ENCODE assay signal across 1 cellular context in the genomic region with DNA sequence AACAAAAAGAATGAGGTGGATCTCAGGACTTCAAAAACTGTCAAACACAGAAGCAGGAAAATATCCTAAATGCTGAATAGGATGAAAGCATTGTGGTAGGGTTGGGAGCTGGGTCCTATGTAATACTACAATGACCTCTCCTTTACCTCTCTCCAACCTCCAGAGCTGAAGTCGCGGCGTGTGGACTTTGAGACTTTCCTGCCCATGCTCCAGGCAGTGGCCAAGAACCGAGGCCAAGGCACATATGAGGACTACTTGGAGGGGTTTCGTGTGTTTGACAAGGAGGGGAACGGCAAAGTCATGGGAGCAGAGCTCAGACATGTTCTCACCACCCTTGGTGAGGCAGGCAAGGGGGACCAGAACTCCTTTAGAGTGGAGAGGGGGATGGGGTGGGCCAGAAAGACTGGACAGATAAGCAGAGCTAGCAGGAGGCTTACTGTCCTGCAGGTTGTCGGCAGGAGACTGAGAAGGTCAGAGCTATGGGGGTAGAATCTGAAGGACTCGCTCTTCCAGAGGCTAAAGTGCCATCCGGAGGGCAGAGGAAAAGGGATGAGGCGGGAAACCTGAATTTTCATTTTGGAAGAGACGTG.
TF ChIP-seq lines count a peak whose summit lies in the region.

No MANE protein-coding gene starts in this region.

TF ChIP-seq in GM23338, 12 proteins besides CTCF, POLR2A, EP300 and RAD21:
- TF ChIP-seq, protein P1, sequence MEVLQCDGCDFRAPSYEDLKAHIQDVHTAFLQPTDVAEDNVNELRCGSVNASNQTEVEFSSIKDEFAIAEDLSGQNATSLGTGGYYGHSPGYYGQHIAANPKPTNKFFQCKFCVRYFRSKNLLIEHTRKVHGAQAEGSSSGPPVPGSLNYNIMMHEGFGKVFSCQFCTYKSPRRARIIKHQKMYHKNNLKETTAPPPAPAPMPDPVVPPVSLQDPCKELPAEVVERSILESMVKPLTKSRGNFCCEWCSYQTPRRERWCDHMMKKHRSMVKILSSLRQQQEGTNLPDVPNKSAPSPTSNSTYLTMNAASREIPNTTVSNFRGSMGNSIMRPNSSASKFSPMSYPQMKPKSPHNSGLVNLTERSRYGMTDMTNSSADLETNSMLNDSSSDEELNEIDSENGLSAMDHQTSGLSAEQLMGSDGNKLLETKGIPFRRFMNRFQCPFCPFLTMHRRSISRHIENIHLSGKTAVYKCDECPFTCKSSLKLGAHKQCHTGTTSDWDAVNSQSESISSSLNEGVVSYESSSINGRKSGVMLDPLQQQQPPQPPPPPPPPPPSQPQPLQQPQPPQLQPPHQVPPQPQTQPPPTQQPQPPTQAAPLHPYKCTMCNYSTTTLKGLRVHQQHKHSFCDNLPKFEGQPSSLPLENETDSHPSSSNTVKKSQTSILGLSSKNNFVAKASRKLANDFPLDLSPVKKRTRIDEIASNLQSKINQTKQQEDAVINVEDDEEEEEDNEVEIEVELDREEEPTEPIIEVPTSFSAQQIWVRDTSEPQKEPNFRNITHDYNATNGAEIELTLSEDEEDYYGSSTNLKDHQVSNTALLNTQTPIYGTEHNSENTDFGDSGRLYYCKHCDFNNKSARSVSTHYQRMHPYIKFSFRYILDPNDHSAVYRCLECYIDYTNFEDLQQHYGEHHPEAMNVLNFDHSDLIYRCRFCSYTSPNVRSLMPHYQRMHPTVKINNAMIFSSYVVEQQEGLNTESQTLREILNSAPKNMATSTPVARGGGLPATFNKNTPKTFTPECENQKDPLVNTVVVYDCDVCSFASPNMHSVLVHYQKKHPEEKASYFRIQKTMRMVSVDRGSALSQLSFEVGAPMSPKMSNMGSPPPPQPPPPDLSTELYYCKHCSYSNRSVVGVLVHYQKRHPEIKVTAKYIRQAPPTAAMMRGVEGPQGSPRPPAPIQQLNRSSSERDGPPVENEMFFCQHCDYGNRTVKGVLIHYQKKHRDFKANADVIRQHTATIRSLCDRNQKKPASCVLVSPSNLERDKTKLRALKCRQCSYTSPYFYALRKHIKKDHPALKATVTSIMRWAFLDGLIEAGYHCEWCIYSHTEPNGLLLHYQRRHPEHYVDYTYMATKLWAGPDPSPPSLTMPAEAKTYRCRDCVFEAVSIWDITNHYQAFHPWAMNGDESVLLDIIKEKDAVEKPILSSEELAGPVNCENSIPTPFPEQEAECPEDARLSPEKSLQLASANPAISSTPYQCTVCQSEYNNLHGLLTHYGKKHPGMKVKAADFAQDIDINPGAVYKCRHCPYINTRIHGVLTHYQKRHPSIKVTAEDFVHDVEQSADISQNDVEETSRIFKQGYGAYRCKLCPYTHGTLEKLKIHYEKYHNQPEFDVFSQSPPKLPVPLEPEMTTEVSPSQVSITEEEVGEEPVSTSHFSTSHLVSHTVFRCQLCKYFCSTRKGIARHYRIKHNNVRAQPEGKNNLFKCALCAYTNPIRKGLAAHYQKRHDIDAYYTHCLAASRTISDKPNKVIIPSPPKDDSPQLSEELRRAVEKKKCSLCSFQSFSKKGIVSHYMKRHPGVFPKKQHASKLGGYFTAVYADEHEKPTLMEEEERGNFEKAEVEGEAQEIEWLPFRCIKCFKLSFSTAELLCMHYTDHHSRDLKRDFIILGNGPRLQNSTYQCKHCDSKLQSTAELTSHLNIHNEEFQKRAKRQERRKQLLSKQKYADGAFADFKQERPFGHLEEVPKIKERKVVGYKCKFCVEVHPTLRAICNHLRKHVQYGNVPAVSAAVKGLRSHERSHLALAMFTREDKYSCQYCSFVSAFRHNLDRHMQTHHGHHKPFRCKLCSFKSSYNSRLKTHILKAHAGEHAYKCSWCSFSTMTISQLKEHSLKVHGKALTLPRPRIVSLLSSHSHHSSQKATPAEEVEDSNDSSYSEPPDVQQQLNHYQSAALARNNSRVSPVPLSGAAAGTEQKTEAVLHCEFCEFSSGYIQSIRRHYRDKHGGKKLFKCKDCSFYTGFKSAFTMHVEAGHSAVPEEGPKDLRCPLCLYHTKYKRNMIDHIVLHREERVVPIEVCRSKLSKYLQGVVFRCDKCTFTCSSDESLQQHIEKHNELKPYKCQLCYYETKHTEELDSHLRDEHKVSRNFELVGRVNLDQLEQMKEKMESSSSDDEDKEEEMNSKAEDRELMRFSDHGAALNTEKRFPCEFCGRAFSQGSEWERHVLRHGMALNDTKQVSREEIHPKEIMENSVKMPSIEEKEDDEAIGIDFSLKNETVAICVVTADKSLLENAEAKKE (CRISPR knock-in tag; IDR thresholded peaks at IDR 0.05): no peak
- TF ChIP-seq, protein P2, sequence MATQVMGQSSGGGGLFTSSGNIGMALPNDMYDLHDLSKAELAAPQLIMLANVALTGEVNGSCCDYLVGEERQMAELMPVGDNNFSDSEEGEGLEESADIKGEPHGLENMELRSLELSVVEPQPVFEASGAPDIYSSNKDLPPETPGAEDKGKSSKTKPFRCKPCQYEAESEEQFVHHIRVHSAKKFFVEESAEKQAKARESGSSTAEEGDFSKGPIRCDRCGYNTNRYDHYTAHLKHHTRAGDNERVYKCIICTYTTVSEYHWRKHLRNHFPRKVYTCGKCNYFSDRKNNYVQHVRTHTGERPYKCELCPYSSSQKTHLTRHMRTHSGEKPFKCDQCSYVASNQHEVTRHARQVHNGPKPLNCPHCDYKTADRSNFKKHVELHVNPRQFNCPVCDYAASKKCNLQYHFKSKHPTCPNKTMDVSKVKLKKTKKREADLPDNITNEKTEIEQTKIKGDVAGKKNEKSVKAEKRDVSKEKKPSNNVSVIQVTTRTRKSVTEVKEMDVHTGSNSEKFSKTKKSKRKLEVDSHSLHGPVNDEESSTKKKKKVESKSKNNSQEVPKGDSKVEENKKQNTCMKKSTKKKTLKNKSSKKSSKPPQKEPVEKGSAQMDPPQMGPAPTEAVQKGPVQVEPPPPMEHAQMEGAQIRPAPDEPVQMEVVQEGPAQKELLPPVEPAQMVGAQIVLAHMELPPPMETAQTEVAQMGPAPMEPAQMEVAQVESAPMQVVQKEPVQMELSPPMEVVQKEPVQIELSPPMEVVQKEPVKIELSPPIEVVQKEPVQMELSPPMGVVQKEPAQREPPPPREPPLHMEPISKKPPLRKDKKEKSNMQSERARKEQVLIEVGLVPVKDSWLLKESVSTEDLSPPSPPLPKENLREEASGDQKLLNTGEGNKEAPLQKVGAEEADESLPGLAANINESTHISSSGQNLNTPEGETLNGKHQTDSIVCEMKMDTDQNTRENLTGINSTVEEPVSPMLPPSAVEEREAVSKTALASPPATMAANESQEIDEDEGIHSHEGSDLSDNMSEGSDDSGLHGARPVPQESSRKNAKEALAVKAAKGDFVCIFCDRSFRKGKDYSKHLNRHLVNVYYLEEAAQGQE (IDR thresholded peaks at IDR 0.05; ENCODE audit: unreplicated experiment): no peak
- TF ChIP-seq, protein P3, sequence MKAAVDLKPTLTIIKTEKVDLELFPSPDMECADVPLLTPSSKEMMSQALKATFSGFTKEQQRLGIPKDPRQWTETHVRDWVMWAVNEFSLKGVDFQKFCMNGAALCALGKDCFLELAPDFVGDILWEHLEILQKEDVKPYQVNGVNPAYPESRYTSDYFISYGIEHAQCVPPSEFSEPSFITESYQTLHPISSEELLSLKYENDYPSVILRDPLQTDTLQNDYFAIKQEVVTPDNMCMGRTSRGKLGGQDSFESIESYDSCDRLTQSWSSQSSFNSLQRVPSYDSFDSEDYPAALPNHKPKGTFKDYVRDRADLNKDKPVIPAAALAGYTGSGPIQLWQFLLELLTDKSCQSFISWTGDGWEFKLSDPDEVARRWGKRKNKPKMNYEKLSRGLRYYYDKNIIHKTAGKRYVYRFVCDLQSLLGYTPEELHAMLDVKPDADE (IDR thresholded peaks at IDR 0.05): no peak
- TF ChIP-seq EZH2 (IDR thresholded peaks at IDR 0.05; ENCODE audit: low read depth, unreplicated experiment): no peak
- no peak for TF ChIP-seq EZH2phosphoT487 (IDR thresholded peaks at IDR 0.05; ENCODE audit: unreplicated experiment)
- no peak for TF ChIP-seq NANOG (IDR thresholded peaks at IDR 0.05; ENCODE audit: borderline replicate concordance)
- TF ChIP-seq POLR2AphosphoS5 (IDR thresholded peaks at IDR 0.05; ENCODE audit: low read depth): no peak
- no peak for TF ChIP-seq STAT1 (IDR thresholded peaks at IDR 0.05; ENCODE audit: unreplicated experiment)
- TF ChIP-seq ZNF114 (CRISPR knock-in tag; IDR thresholded peaks at IDR 0.05): no peak
- TF ChIP-seq JUNB (IDR thresholded peaks at IDR 0.05; ENCODE audit: unreplicated experiment): no peak
- TF ChIP-seq CREB1 (CRISPR knock-in tag; IDR thresholded peaks at IDR 0.05; ENCODE audit: low read depth): no peak
- no peak for TF ChIP-seq ZNF331 (CRISPR knock-in tag; IDR thresholded peaks at IDR 0.05; ENCODE audit: low read depth)
TF ChIP-seq in GM23338: peak in this region for 0.
